ENCODE assay signal across 15 cellular contexts in the genomic region with DNA sequence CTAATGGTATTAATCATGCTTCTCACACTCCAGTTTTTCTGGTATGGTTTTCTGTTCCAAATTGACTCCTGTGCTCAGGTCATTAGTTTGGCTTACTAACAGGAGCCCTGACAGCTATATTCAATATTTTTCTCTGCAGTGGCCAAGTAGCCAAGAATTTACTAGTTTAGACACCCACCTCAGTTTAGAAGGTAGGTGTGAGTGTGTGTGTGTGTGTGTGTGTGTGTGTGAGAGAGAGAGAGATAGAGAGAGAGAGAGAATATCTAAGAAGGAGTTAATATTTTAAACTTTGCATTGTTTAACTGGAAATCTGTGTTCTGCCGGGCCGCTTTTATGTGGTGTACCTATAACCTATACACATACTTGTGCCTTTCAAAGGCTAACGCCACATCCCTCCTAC. TPM values are rescaled to one million over a fixed set of nuclear protein-coding genes. Genes with fewer than 3 reads are reported as not detected.
DNase-seq lines count a peak whose midpoint lies in the region; ATAC-seq and TF ChIP-seq lines count a peak whose summit lies in the region.
"Had no signal": no experiment of that assay in that cellular context is flagged by ENCODE, and none has a peak within 500 bp of the region (broad histone marks: within the 10 kb centered on the region; RNA-seq: fewer than 3 reads in every experiment).

No MANE protein-coding gene starts in this region.

- no peak overlapping the region for H3K4me3 Mint-ChIP-seq in effector memory CD8-positive, alpha-beta T cell
- no peak overlapping the region for H3K4me3 Mint-ChIP-seq in MCF 10A (ENCODE audit: unreplicated experiment)

- POLR2A ChIA-PET in OCI-LY7 (lab: Charles Lee) (interaction anchor here (0.6 to 6.0 kb wide), 7 partner anchors 10 to 672 kb away, joined by 3 to 49 read pairs (median 6); no protein-coding TSS in a partner anchor), MCF 10A (lab: Yijun Ruan, JAX) (interaction anchor here (0.5 to 0.7 kb wide), 2 partner anchors 114 to 540 kb away, joined by 3 to 4 read pairs; no protein-coding TSS in a partner anchor)

- CTCF ChIA-PET in OCI-LY7 (lab: Charles Lee; ENCODE audit: unreplicated experiment) = interaction anchor here (0.9 kb wide), 1 partner anchor 15 kb away, joined by 5 read pairs; no protein-coding TSS in a partner anchor
- CTCF ChIA-PET in MCF 10A (lab: Yijun Ruan, JAX) = interaction anchor here (1.1 to 1.7 kb wide), 2 partner anchors 11 to 24 kb away, joined by 3 read pairs; no protein-coding TSS in a partner anchor

- no TSS peak for BruUV-seq in OCI-LY7 (replicated peaks; lab: Mats Ljungman, UMichigan)
- BruUV-seq in MCF 10A (replicated peaks; lab: Mats Ljungman, UMichigan) = no TSS peak

- H4K20me1 ChIP-seq in GM23248 (ENCODE audit: insufficient read depth) (peaks cover 13% of the 10 kb centered on the region; the same call in 1 of the 2 replicates), OCI-LY7 (ENCODE audit: insufficient read depth, low read length) (peaks cover 12% of the 10 kb centered on the region; the same call in 1 of the 2 replicates)

- DNase-seq in GM23248 (no peak), OCI-LY7 (ENCODE audit: low spot score) (no peak), erythroblast (lab: John Stamatoyannopoulos, UW) (no peak), MCF 10A (ENCODE audit: unreplicated experiment) (no peak)
- DNase-seq in effector memory CD8-positive, alpha-beta T cell = no peak
- DNase-seq: activated CD4-positive, alpha-beta T cell treated with anti-CD3 and anti-CD28 coated beads, Interleukin-2, amount 50 U/mL, for 1 hour; activated naive CD4-positive, alpha-beta T cell treated with Interleukin-2 at 50 U/mL for 16 hours; central memory CD4-positive, alpha-beta T cell; PC-3; stimulated activated CD4-positive, alpha-beta T cell treated with anti-CD3 and anti-CD28 coated beads, Interleukin-4, amount 100 ng/mL, for 24 hours; stomach had no signal

- H2AFZ ChIP-seq in GM23248 (no peak overlapping the region), OCI-LY7 (ENCODE audit: low read length) (no peak overlapping the region)

- H3K4me1 ChIP-seq in GM23248 (ENCODE audit: insufficient read depth) = peaks cover 72% of the 10 kb centered on the region
- H3K4me1 ChIP-seq in OCI-LY7 (ENCODE audit: insufficient read depth, low read length, poor library complexity, severe bottlenecking) = peaks cover 73% of the 10 kb centered on the region
- peaks cover 74 to 91% of the 10 kb centered on the region in 2 experiments for H3K4me1 ChIP-seq in neutrophil (ENCODE audit: control insufficient read depth in 1 of 2, insufficient read depth in 1 of 2, low read depth in 1 of 2, low read length in 1 of 2)

- intact Hi-C loops in OCI-LY7 (cut with micrococcal nuclease; ENCODE audit: unreplicated experiment) = no loop called here
- intact Hi-C loops in MCF 10A (cut with micrococcal nuclease) = no loop called here

- TF ChIP-seq POLR2A in erythroblast (IDR thresholded peaks at IDR 0.05; ENCODE audit: low read length) = no peak

- TF ChIP-seq CTCF in OCI-LY7 (conservative IDR thresholded peaks at IDR 0.05; ENCODE audit: low read length) (no peak), neutrophil (IDR thresholded peaks at IDR 0.05) (no peak), MCF 10A (IDR thresholded peaks at IDR 0.05; ENCODE audit: unreplicated experiment) (no peak)

- H3F3A ChIP-seq in GM23248 (ENCODE audit: insufficient read depth) = peaks cover 63% of the 10 kb centered on the region

- no peaks in the 10 kb centered on the region for H3K36me3 ChIP-seq in GM23248 (ENCODE audit: low read depth)
- H3K36me3 ChIP-seq in OCI-LY7 (ENCODE audit: insufficient read depth, low read length) = no peaks in the 10 kb centered on the region
- H3K36me3 ChIP-seq in neutrophil = no peaks in the 10 kb centered on the region
- H3K36me3 ChIP-seq: esophagus muscularis mucosa, HAP-1, stomach had no signal

- in situ Hi-C loops in GM23248 (cut with MboI) = no loop called here

- no peak overlapping the region for H3K9ac ChIP-seq in GM23248

- no peaks in the 10 kb centered on the region for H3K9me3 Mint-ChIP-seq in effector memory CD8-positive, alpha-beta T cell
- H3K9me3 Mint-ChIP-seq in MCF 10A (ENCODE audit: unreplicated experiment) = no peaks in the 10 kb centered on the region

- no peaks in the 10 kb centered on the region for H3K27me3 Mint-ChIP-seq in effector memory CD8-positive, alpha-beta T cell
- H3K27me3 Mint-ChIP-seq in MCF 10A (ENCODE audit: insufficient read depth, unreplicated experiment) = no peaks in the 10 kb centered on the region

- H3K4me2 ChIP-seq in GM23248 (ENCODE audit: unreplicated experiment) (peak overlapping the region; percentile 61), OCI-LY7 (ENCODE audit: low read length) (peak overlapping the region; percentile 65; the same call in 1 of the 2 replicates)

- peaks cover 8% of the 10 kb centered on the region for H3K36me3 Mint-ChIP-seq in effector memory CD8-positive, alpha-beta T cell (ENCODE audit: insufficient read depth)
- no peaks in the 10 kb centered on the region for H3K36me3 Mint-ChIP-seq in MCF 10A (ENCODE audit: insufficient read depth, unreplicated experiment)

- H3K27me3 ChIP-seq in GM23248 (replicated peaks; ENCODE audit: insufficient read depth) (no peaks in the 10 kb centered on the region), neutrophil (no peaks in the 10 kb centered on the region)
- H3K27me3 ChIP-seq: esophagus muscularis mucosa, stomach had no signal

- peak overlapping the region; percentile 27 to 52 for H3K27ac Mint-ChIP-seq in effector memory CD8-positive, alpha-beta T cell
- no peak overlapping the region for H3K27ac Mint-ChIP-seq in MCF 10A (ENCODE audit: low read depth, unreplicated experiment)

- no peak for ATAC-seq in effector memory CD8-positive, alpha-beta T cell (replicated peaks)
- ATAC-seq in HG03097 (IDR thresholded peaks at IDR 0.05; ENCODE audit: low FRiP score, unreplicated experiment) = no peak
- ATAC-seq: PC-3 had no signal

- peaks cover 93% of the 10 kb centered on the region for H3K79me2 ChIP-seq in GM23248 (ENCODE audit: insufficient read depth)
- peaks cover 81% of the 10 kb centered on the region for H3K79me2 ChIP-seq in OCI-LY7 (ENCODE audit: insufficient read depth, low read depth, low read length)

- H3K9me2 ChIP-seq in GM23248 (ENCODE audit: insufficient read depth) (no peaks in the 10 kb centered on the region), OCI-LY7 (ENCODE audit: insufficient read depth, low read length) (no peaks in the 10 kb centered on the region)

- H3K4me1 Mint-ChIP-seq in effector memory CD8-positive, alpha-beta T cell (ENCODE audit: low read depth in 2 of 2) = peaks cover 59 to 73% of the 10 kb centered on the region in 2 donors
- peaks cover 27% of the 10 kb centered on the region for H3K4me1 Mint-ChIP-seq in MCF 10A (ENCODE audit: insufficient read depth, unreplicated experiment)

- 85 to 87% methylated on average over 3 of the region's 3 CpGs for WGBS in GM23248 (ENCODE audit: low coverage in 1 of 2, low lambda C conversion rate in 2 of 2, missing lambda C conversion rate in 2 of 2), 2 experiments

- H3K27ac ChIP-seq in GM23248 (peak overlapping the region; percentile 45; the same call in 1 of the 2 replicates), OCI-LY7 (ENCODE audit: low read depth, low read length, poor library complexity, severe bottlenecking) (no peak overlapping the region), neutrophil (peak overlapping the region; percentile 84)
- H3K27ac ChIP-seq: esophagus muscularis mucosa had no signal

- H3K4me3 ChIP-seq in GM23248 (no peak overlapping the region), OCI-LY7 (ENCODE audit: low read depth, low read length, poor library complexity, severe bottlenecking) (no peak overlapping the region), neutrophil (ENCODE audit: low read depth in 1 of 2, low read length in 1 of 2) (peak overlapping the region in 1 of 2 experiments; percentile 35)
- H3K4me3 ChIP-seq: esophagus muscularis mucosa, HAP-1, stomach had no signal

- no peaks in the 10 kb centered on the region for H3K9me3 ChIP-seq in GM23248 (ENCODE audit: low read depth)
- H3K9me3 ChIP-seq in OCI-LY7 (ENCODE audit: low read length) = no peaks in the 10 kb centered on the region
- no peaks in the 10 kb centered on the region for H3K9me3 ChIP-seq in neutrophil
- H3K9me3 ChIP-seq: esophagus muscularis mucosa, HAP-1, stomach had no signal

RNA-seq across cellular contexts. Expression of a gene that starts 18.5 kb away (rescaled TPM):
- 9.1 and 9.3 TPM in 2 replicates for total RNA-seq in GM23248 (2014; rRNA removed; shearing (Covaris generic))
- 3.9 and 4.7 TPM in 2 replicates for polyA plus RNA-seq in GM23248 (2016; fragmentation: Nextera tagmentation; extraction: Ambion mirVana)
- 18.4 and 19.0 TPM in 2 replicates for total RNA-seq in OCI-LY7 (2014; rRNA removed; shearing (Covaris generic))
- total RNA-seq in OCI-LY7 (2022) (19.5 and 21.0 TPM in 2 replicates), MCF 10A (2022) (21.0 and 27.8 TPM in 2 replicates)
